9 cellular contexts compared by ENCODE assay signal in genomic region chr22:38155703-38156102, GRCh38. TPM values are rescaled to one million over a fixed set of nuclear protein-coding genes. Genes with fewer than 3 reads are reported as not detected.
"Had no signal": no experiment of that assay in that cellular context is flagged by ENCODE, and none has a peak within 500 bp of the region (broad histone marks: within the 10 kb centered on the region; RNA-seq: fewer than 3 reads in every experiment).

No MANE protein-coding gene starts in this region.

- DNase-seq: IMR-90, KBM-7, KG1 had no signal

- FAIRE-seq: HepG2, HTR-8/SVneo had no signal

- H3K4me2 ChIP-seq: KMS-11 had no signal

- H3K27me3 Mint-ChIP-seq: IgD-negative memory B cell had no signal

- H3K27ac ChIP-seq: HL-60, KMS-11 had no signal

- H3K9me3 Mint-ChIP-seq: IgD-negative memory B cell had no signal

- H3K4me3 Mint-ChIP-seq: IgD-negative memory B cell had no signal

- H3K27ac Mint-ChIP-seq: IgD-negative memory B cell had no signal

- ATAC-seq: HepG2 had no signal

- H3K9ac ChIP-seq: KMS-11 had no signal

RNA-seq across cellular contexts. Expression of gene BAIAP2L2, which starts 45.2 kb away (rescaled TPM):
- total RNA-seq: HT1080 had no signal
- polyA plus RNA-seq: IgD-negative memory B cell had no signal
